ENCODE assay signal across 7 cellular contexts in the genomic region with DNA sequence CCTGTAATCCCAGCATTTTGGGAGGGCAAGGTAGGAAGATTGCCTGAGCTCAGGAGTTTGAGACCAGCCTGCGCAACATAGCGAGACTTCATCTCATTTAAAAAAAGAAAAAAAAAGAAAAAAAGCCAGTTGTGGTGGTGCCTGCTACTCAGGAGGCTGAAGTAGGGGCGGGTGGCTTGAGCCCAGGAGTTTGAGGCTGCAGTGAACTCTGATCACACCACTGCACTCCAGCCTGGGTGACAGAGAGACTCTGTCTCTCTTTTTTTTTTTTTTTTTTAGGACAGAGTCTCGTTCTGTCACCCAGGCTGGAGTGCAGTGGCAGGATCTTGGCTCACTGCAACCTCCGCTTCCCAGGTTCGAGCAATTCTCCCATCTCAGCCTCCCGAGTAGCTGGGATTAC. TPM values are rescaled to one million over a fixed set of nuclear protein-coding genes. Genes with fewer than 3 reads are reported as not detected.
"Had no signal": no experiment of that assay in that cellular context is flagged by ENCODE, and none has a peak within 500 bp of the region (broad histone marks: within the 10 kb centered on the region; RNA-seq: fewer than 3 reads in every experiment).

No MANE protein-coding gene starts in this region.

RNA-seq across cellular contexts. Expression of a gene that starts 26.6 kb away (rescaled TPM):
- total RNA-seq: glomerular endothelial cell; mesenteric fat pad; myocyte; natural killer cell treated with Interleukin-12 subunit alpha and Interleukin-12 subunit beta and Interleukin-15 and Interleukin-18, amount 100 ng/mL, for 72 hours; neural crest cell; posterior vena cava; pulmonary artery endothelial cell had no signal
